Comparison of ENCODE assay signal across 24 cellular contexts in the genomic region with DNA sequence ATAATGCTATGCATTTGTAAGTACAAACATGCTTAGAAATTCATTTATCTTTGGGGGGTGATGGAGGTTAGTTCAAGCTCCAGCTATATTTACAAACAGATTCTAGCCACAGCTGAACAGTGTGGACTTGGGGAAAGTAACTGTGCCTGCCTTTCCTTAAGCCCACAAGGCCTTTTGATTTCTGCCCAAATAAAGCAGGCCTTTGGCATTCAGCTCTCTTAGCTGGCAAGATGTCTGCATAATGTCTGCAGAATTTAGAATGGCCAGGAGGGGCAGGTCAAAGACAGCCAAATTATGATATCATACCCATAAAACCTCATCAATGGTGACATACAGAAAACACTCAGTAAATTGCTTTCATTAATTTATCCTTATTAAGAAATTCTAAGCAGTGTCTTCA.
DNase-seq lines count a peak whose midpoint lies in the region; ATAC-seq and TF ChIP-seq lines count a peak whose summit lies in the region.
"Had no signal": no experiment of that assay in that cellular context is flagged by ENCODE, and none has a peak within 500 bp of the region (broad histone marks: within the 10 kb centered on the region; RNA-seq: fewer than 3 reads in every experiment).

No MANE protein-coding gene starts in this region.

- intact Hi-C loops in Right ventricle myocardium inferior (cut with DNase I): no loop called here
- intact Hi-C loops in gastrocnemius medialis (cut with DNase I; ENCODE audit: low total_unique reads): no loop called here

- H3K4me1 ChIP-seq in right atrium auricular region (peaks cover 0 to 8% of the 10 kb centered on the region in 2 donors), muscle layer of colon (ENCODE audit: insufficient read depth, low read length) (peaks cover 30% of the 10 kb centered on the region), gastrocnemius medialis (no peaks in the 10 kb centered on the region)

- in situ Hi-C loops in gastrocnemius medialis (cut with MboI; ENCODE audit: low sequenced_read_pairs in 4 of 4): no loop called here

- DNase-seq in Right ventricle myocardium inferior (ENCODE audit: missing footprints): no peak
- no peak for DNase-seq in right atrium auricular region (ENCODE audit: low spot score)
- DNase-seq in ureter (ENCODE audit: low spot score): peak; percentile 55
- DNase-seq in NCI-H146 (lab: John Stamatoyannopoulos, UW): no peak
- DNase-seq in gastrocnemius medialis: no peak
- DNase-seq: 8988T; activated CD4-positive, alpha-beta T cell treated with anti-CD3 and anti-CD28 coated beads, Interleukin-2, amount 50 U/mL, for 48 hours; activated T-cell treated with anti-CD3 and anti-CD28 coated beads, Interleukin-2, amount 50 U/mL, for 48 hours; cerebellar nuclear complex; DMS79; GF-D8; Kasumi-1; MV-4-11; naive thymus-derived CD4-positive, alpha-beta T cell; NCI-H1436 treated with DMSO at 0.1 percent for 48 hours; T-helper 2 cell had no signal

- H3K27me3 ChIP-seq in right atrium auricular region (no peaks in the 10 kb centered on the region), muscle layer of colon (ENCODE audit: control insufficient read depth in 1 of 2, insufficient read depth in 2 of 2, low read length in 2 of 2) (no peaks in the 10 kb centered on the region), gastrocnemius medialis (no peaks in the 10 kb centered on the region)
- H3K27me3 ChIP-seq: gastroesophageal sphincter had no signal

- no peaks in the 10 kb centered on the region for H3K36me3 ChIP-seq in right atrium auricular region
- H3K36me3 ChIP-seq in muscle layer of colon (ENCODE audit: insufficient read depth, low read length): no peaks in the 10 kb centered on the region
- H3K36me3 ChIP-seq in gastrocnemius medialis: no peaks in the 10 kb centered on the region
- H3K36me3 ChIP-seq: gastroesophageal sphincter had no signal

- TF ChIP-seq CTCF in right atrium auricular region (IDR thresholded peaks at IDR 0.05): no peak
- TF ChIP-seq CTCF in gastrocnemius medialis (IDR thresholded peaks at IDR 0.05 in 4 of 5, conservative IDR thresholded peaks at IDR 0.05 in 1 of 5): no peak

- H3K9me3 ChIP-seq in right atrium auricular region: peaks cover 0 to 3% of the 10 kb centered on the region in 2 donors
- no peaks in the 10 kb centered on the region for H3K9me3 ChIP-seq in muscle layer of colon (ENCODE audit: low read length)
- H3K9me3 ChIP-seq in gastrocnemius medialis: no peaks in the 10 kb centered on the region
- H3K9me3 ChIP-seq: gastroesophageal sphincter had no signal

- H3K4me3 ChIP-seq in right atrium auricular region: no peak overlapping the region
- H3K4me3 ChIP-seq in muscle layer of colon (ENCODE audit: low read depth in 1 of 2, low read length in 2 of 2): no peak overlapping the region
- no peak overlapping the region for H3K4me3 ChIP-seq in gastrocnemius medialis
- H3K4me3 ChIP-seq: gastroesophageal sphincter had no signal

- no peak for TF ChIP-seq POLR2A in gastrocnemius medialis (IDR thresholded peaks at IDR 0.05)

- no peak overlapping the region for H3K27ac ChIP-seq in right atrium auricular region
- peak overlapping the region; percentile 48 for H3K27ac ChIP-seq in cingulate gyrus (ENCODE audit: low read depth, low read length)
- H3K27ac ChIP-seq in muscle layer of colon (ENCODE audit: low read depth, low read length): peak overlapping the region; percentile 66
- no peak overlapping the region for H3K27ac ChIP-seq in gastrocnemius medialis
- H3K27ac ChIP-seq: gastroesophageal sphincter had no signal

- ATAC-seq in Right ventricle myocardium inferior (peak; percentile 70), GM19467 (IDR thresholded peaks at IDR 0.05; ENCODE audit: unreplicated experiment) (no peak), gastrocnemius medialis (no peak)
- ATAC-seq: activated CD4-positive, CD25-positive, alpha-beta regulatory T cell treated with anti-CD3 and anti-CD28 coated beads, Interleukin-2, amount 50 U/mL, for 24 hours; gastroesophageal sphincter; HCT116; left lobe of liver; naive thymus-derived CD4-positive, alpha-beta T cell; stimulated activated memory B cell treated with anti-CD40 and anti-IgM and Interleukin-4, amounts not matched to agents 10 μg/mL and 1 μg/mL and 100 μg/mL, for 72 hours had no signal

- H3K9ac ChIP-seq in muscle layer of colon (ENCODE audit: low read length): no peak overlapping the region

Comparison
In these comparisons a context has a peak if more than half of its experiments do, and no peak if none do; other contexts are left out.
1. H3K27ac ChIP-seq: peak in cingulate gyrus (single experiment) and muscle layer of colon (single experiment); none in right atrium auricular region (0 of 2) and gastrocnemius medialis (0 of 4).